ENCODE assay signal across 8 cellular contexts in genomic region chr12:115337693-115338543, GRCh38.
A peak's percentile ranks its signal among the peaks of the same experiment; 100 is the strongest.
DNase-seq lines count a peak whose midpoint lies in the region; ATAC-seq, FAIRE-seq and TF ChIP-seq lines count a peak whose summit lies in the region.

No MANE protein-coding gene starts in this region.

- H3K4me1 ChIP-seq in A549 (peaks cover 34% of the 10 kb centered on the region), IMR-90 (ENCODE audit: control insufficient read depth, insufficient read depth, low read length) (peaks cover 10% of the 10 kb centered on the region), mammary epithelial cell (ENCODE audit: insufficient read depth, low read length) (peaks cover 18% of the 10 kb centered on the region), left lung (no peaks in the 10 kb centered on the region), MM.1S (ENCODE audit: low read length) (no peaks in the 10 kb centered on the region)

- no peak overlapping the region for H3K56ac ChIP-seq in IMR-90 (ENCODE audit: extremely low read depth, insufficient read depth, low read length)

- peak overlapping the region; percentile 77 for H2AK5ac ChIP-seq in IMR-90 (ENCODE audit: low read depth, low read length)

- 39% methylated on average over 12 of the region's 12 CpGs for WGBS in A549 (ENCODE audit: missing lambda C conversion rate)
- WGBS in IMR-90 (ENCODE audit: extremely low coverage in 2 of 2, insufficient read length in 1 of 2), 2 experiments = 93% methylated on average over 7 of the region's 12 CpGs; no CpG with 5 or more reads in 1 of the 2 experiments
- WGBS in mammary epithelial cell (ENCODE audit: low coverage, missing lambda C conversion rate) = 78% methylated on average over 12 of the region's 12 CpGs

- H4K5ac ChIP-seq in IMR-90 (ENCODE audit: low read depth, low read length) = peak overlapping the region; percentile 23

- H2AK9ac ChIP-seq in IMR-90 (replicated peaks; ENCODE audit: low read depth, low read length, poor library complexity) = peak overlapping the region; percentile 56

- BruUV-seq in IMR-90 (replicated peaks; lab: Mats Ljungman, UMichigan) (no TSS peak), mammary epithelial cell (replicated peaks; lab: Mats Ljungman, UMichigan) (no TSS peak)

- H3K79me1 ChIP-seq in IMR-90 (ENCODE audit: low read depth in 1 of 2, low read length in 2 of 2) = peaks cover 0 to 7% of the 10 kb centered on the region in 2 experiments; a peak in 2 of 4 replicates

- peak overlapping the region; percentile 96 for H2BK20ac ChIP-seq in IMR-90 (ENCODE audit: low read depth, low read length)

- no peaks in the 10 kb centered on the region for H3K9me2 ChIP-seq in MM.1S (replicated peaks; ENCODE audit: insufficient read depth, low read length)

- H3K36me3 ChIP-seq in IMR-90 (ENCODE audit: control insufficient read depth, insufficient read depth, low read length) (no peaks in the 10 kb centered on the region), mammary epithelial cell (ENCODE audit: insufficient read depth, low read length) (no peaks in the 10 kb centered on the region), left lung (no peaks in the 10 kb centered on the region), MM.1S (replicated peaks; ENCODE audit: insufficient read depth, low read length) (no peaks in the 10 kb centered on the region)

- H2BK15ac ChIP-seq in IMR-90 (ENCODE audit: low read depth, low read length) = peak overlapping the region; percentile 88

- H2BK5ac ChIP-seq in IMR-90 (ENCODE audit: low read depth, low read length, poor library complexity, severe bottlenecking) = peak overlapping the region; percentile 74

- no peaks in the 10 kb centered on the region for H3F3A ChIP-seq in MM.1S (ENCODE audit: insufficient read depth, low read length)

- intact Hi-C loops in IMR-90 (cut with micrococcal nuclease) = no loop called here
- intact Hi-C loops in mammary epithelial cell (cut with micrococcal nuclease) = no loop called here
- intact Hi-C loops in left lung (cut with DNase I) = no loop called here

- H3K4ac ChIP-seq in IMR-90 (ENCODE audit: low read depth, low read length) = peak overlapping the region; percentile 95

- no peaks in the 10 kb centered on the region for H4K20me1 ChIP-seq in IMR-90 (ENCODE audit: insufficient read depth, low read length)
- H4K20me1 ChIP-seq in mammary epithelial cell (ENCODE audit: insufficient read depth, low read length) = no peaks in the 10 kb centered on the region
- no peaks in the 10 kb centered on the region for H4K20me1 ChIP-seq in MM.1S (ENCODE audit: insufficient read depth, low read length)

- no peaks in the 10 kb centered on the region for H3K27me3 ChIP-seq in IMR-90 (ENCODE audit: control insufficient read depth, insufficient read depth, low read length)
- no peaks in the 10 kb centered on the region for H3K27me3 ChIP-seq in mammary epithelial cell (ENCODE audit: insufficient read depth, low read length)
- no peaks in the 10 kb centered on the region for H3K27me3 ChIP-seq in left lung
- no peaks in the 10 kb centered on the region for H3K27me3 ChIP-seq in MM.1S (replicated peaks; ENCODE audit: insufficient read depth, low read length)

- H3K23ac ChIP-seq in IMR-90 (ENCODE audit: low read depth, low read length) = peak overlapping the region; percentile 85

- in situ Hi-C loops in IMR-90 (cut with MboI; ENCODE audit: low sequenced_read_pairs) (loop anchor here (25.0 kb wide), 1 partner anchor 926 kb away; the partner anchor contains the start of gene TBX5), mammary epithelial cell (cut with MboI; ENCODE audit: low sequenced_read_pairs in 2 of 2) (no loop called here)

- POLR2A ChIA-PET in A549 (lab: Yijun Ruan, JAX) = interaction anchor here (0.6 kb wide), 2 partner anchors 180 to 654 kb away, joined by 3 read pairs; partner anchors contain the start of gene TBX3
- POLR2A ChIA-PET in IMR-90 (lab: Charles Lee; ENCODE audit: unreplicated experiment) = no interaction called here

- no peak overlapping the region for H3K4me3 ChIP-seq in A549
- H3K4me3 ChIP-seq in IMR-90 (ENCODE audit: insufficient read depth, low read depth, low read length) = no peak overlapping the region
- no peak overlapping the region for H3K4me3 ChIP-seq in mammary epithelial cell (replicated peaks in 1 of 3; ENCODE audit: insufficient read depth in 1 of 3, low read depth in 2 of 3, low read length in 3 of 3)
- no peak overlapping the region for H3K4me3 ChIP-seq in left lung
- no peak overlapping the region for H3K4me3 ChIP-seq in MM.1S (ENCODE audit: low read length)

- dilution Hi-C loops in IMR-90 (cut with HindIII; ENCODE audit: low sequenced_read_pairs, unreplicated experiment) (no loop called here), mammary epithelial cell (cut with HindIII; ENCODE audit: low sequenced_read_pairs) (no loop called here)

- H3K79me2 ChIP-seq in mammary epithelial cell (ENCODE audit: insufficient read depth, low read length) = no peaks in the 10 kb centered on the region
- no peaks in the 10 kb centered on the region for H3K79me2 ChIP-seq in MM.1S (ENCODE audit: low read length)

- H3K9ac ChIP-seq in IMR-90 (ENCODE audit: low read depth, low read length) (no peak overlapping the region), mammary epithelial cell (ENCODE audit: insufficient read depth, low read length) (no peak overlapping the region), MM.1S (ENCODE audit: low read length) (no peak overlapping the region)

- TF ChIP-seq RAD21 in A549 (conservative IDR thresholded peaks at IDR 0.05 in 1 of 2, IDR thresholded peaks at IDR 0.05 in 1 of 2) (no peak; a peak in 1 of 5 replicates), IMR-90 (IDR thresholded peaks at IDR 0.05; ENCODE audit: low read length) (peak; percentile 23; the same call in 1 of the 2 replicates)

- DNase-seq in A549 (ENCODE audit: low read depth in 1 of 2, low spot score in 1 of 2) (peak; percentile 84 to 94), IMR-90 (peak; percentile 98), mammary epithelial cell (peak; percentile 81), left lung (no peak), MM.1S (no peak), NCI-H1092 (lab: John Stamatoyannopoulos, UW) (no peak), CD1c-positive myeloid dendritic cell (ENCODE audit: extremely low spot score) (no peak)

- no peak for TF ChIP-seq POLR2A in A549 (IDR thresholded peaks at IDR 0.05; ENCODE audit: low read length)
- peak; percentile 28; the same call in 1 of the 2 replicates for TF ChIP-seq POLR2A in IMR-90 (IDR thresholded peaks at IDR 0.05; ENCODE audit: low read depth, low read length)

- peak overlapping the region; percentile 61 to 85 for H4K8ac ChIP-seq in IMR-90 (ENCODE audit: low read depth in 2 of 2, low read length in 2 of 2)

- TF ChIP-seq EP300 in A549 (IDR thresholded peaks at IDR 0.05) = peak in 1 of 2 experiments; percentile 47; a peak in 1 of 5 replicates

- ATAC-seq in A549 = peak; percentile 92
- peak; percentile 83 for ATAC-seq in IMR-90 (ENCODE audit: low read depth)
- peak; percentile 41 for ATAC-seq in left lung
- no peak for ATAC-seq in activated CD4-positive, CD25-positive, alpha-beta regulatory T cell treated with anti-CD3 and anti-CD28 coated beads, Interleukin-2, amount 50 U/mL, for 24 hours

- H3K9me3 ChIP-seq in A549 (peaks cover 8% of the 10 kb centered on the region; the same call in 2 of the 3 replicates), IMR-90 (ENCODE audit: control insufficient read depth, insufficient read depth, low read length) (no peaks in the 10 kb centered on the region), mammary epithelial cell (replicated peaks; ENCODE audit: insufficient read depth, low read length) (peaks cover 1% of the 10 kb centered on the region), left lung (peaks cover 0 to 9% of the 10 kb centered on the region in 2 donors), MM.1S (replicated peaks; ENCODE audit: insufficient read depth, low read length) (no peaks in the 10 kb centered on the region)

- H3K9me1 ChIP-seq in IMR-90 (ENCODE audit: insufficient read depth, low read length) = peaks cover 13% of the 10 kb centered on the region

- H3K18ac ChIP-seq in IMR-90 (ENCODE audit: low read depth, low read length) = peak overlapping the region; percentile 25

- no peak for TF ChIP-seq CTCF in A549 (IDR thresholded peaks at IDR 0.05)
- no peak for TF ChIP-seq CTCF in IMR-90 (conservative IDR thresholded peaks at IDR 0.05; ENCODE audit: low read depth, low read length)
- no peak for TF ChIP-seq CTCF in mammary epithelial cell (conservative IDR thresholded peaks at IDR 0.05 in 1 of 2, IDR thresholded peaks at IDR 0.05 in 1 of 2; ENCODE audit: extremely low read depth in 1 of 2, insufficient read depth in 1 of 2, low read depth in 1 of 2, low read length in 2 of 2)
- TF ChIP-seq CTCF in left lung (IDR thresholded peaks at IDR 0.05) = no peak
- TF ChIP-seq CTCF in MM.1S (IDR thresholded peaks at IDR 0.05; ENCODE audit: low read length) = no peak

- CTCF ChIA-PET in A549 (lab: Yijun Ruan, JAX) (interaction anchor here (1.6 kb wide), 1 partner anchor 675 kb away, joined by 3 read pairs; no protein-coding TSS in a partner anchor), IMR-90 (lab: Yijun Ruan, JAX) (no interaction called here), mammary epithelial cell (lab: Charles Lee; ENCODE audit: low non-redundant PET) (no interaction called here)

- peak overlapping the region; percentile 97 for H2BK120ac ChIP-seq in IMR-90 (ENCODE audit: low read depth, low read length)

- H3K27ac ChIP-seq in A549 (peak overlapping the region; percentile 82 to 89), IMR-90 (ENCODE audit: insufficient read depth, low read length) (peak overlapping the region; percentile 49), mammary epithelial cell (ENCODE audit: insufficient read depth, low read depth, low read length) (no peak overlapping the region), left lung (peak overlapping the region in 1 of 2 donors; percentile 7), MM.1S (ENCODE audit: low read length) (no peak overlapping the region)

- H3K4me2 ChIP-seq in A549 = peak overlapping the region; percentile 72
- H3K4me2 ChIP-seq in IMR-90 (ENCODE audit: low read depth, low read length) = no peak overlapping the region
- no peak overlapping the region for H3K4me2 ChIP-seq in mammary epithelial cell (ENCODE audit: insufficient read depth, low read depth, low read length)
- H3K4me2 ChIP-seq in MM.1S (ENCODE audit: low read depth, low read length) = no peak overlapping the region

- peak overlapping the region; percentile 67 for H3K14ac ChIP-seq in IMR-90 (replicated peaks; ENCODE audit: low read depth, low read length)

- FAIRE-seq in A549 (lab: Jason Lieb, UNC) = no peak

- H2AFZ ChIP-seq in IMR-90 (replicated peaks; ENCODE audit: low read length, poor library complexity) (peak overlapping the region; percentile 81), mammary epithelial cell (ENCODE audit: low read depth, low read length) (peak overlapping the region; percentile 32), MM.1S (ENCODE audit: low read length) (no peak overlapping the region)

- peak overlapping the region; percentile 92 for H4K91ac ChIP-seq in IMR-90 (ENCODE audit: insufficient read depth, low read depth, low read length)

TF ChIP-seq in IMR-90, 13 proteins besides CTCF, POLR2A, EP300 and RAD21 (continues in another document):
- no peak for TF ChIP-seq CHD1 (IDR thresholded peaks at IDR 0.05; ENCODE audit: low read depth, low read length)
- no peak for TF ChIP-seq MAFK (IDR thresholded peaks at IDR 0.05; ENCODE audit: low read depth, low read length)
- 0 out of 2 replicates have a peak, but pooled peaks have one; percentile 18 for TF ChIP-seq BHLHE40 (IDR thresholded peaks at IDR 0.05; ENCODE audit: low read depth, low read length)
- TF ChIP-seq MAZ (IDR thresholded peaks at IDR 0.05; ENCODE audit: borderline replicate concordance, low read depth, low read length) = 0 out of 2 replicates have a peak, but pooled peaks have one; percentile 22

Comparison
In these comparisons a context has a peak if more than half of its experiments do, and no peak if none do; other contexts are left out.
1. ATAC-seq: peak in A549 (2 of 2), IMR-90 (single experiment) and left lung (single experiment); none in activated CD4-positive, CD25-positive, alpha-beta regulatory T cell treated with anti-CD3 and anti-CD28 coated beads, Interleukin-2, amount 50 U/mL, for 24 hours (0 of 2).
2. DNase-seq: peak in A549 (2 of 2), IMR-90 (single experiment) and mammary epithelial cell (single experiment); none in left lung (0 of 2), MM.1S (single experiment), NCI-H1092 (single experiment) and CD1c-positive myeloid dendritic cell (single experiment).
3. H3K27ac ChIP-seq: peak in A549 (2 of 2) and IMR-90 (single experiment); none in mammary epithelial cell (single experiment) and MM.1S (single experiment).